Comparison of ENCODE assay signal across 1 cellular context in the genomic region with DNA sequence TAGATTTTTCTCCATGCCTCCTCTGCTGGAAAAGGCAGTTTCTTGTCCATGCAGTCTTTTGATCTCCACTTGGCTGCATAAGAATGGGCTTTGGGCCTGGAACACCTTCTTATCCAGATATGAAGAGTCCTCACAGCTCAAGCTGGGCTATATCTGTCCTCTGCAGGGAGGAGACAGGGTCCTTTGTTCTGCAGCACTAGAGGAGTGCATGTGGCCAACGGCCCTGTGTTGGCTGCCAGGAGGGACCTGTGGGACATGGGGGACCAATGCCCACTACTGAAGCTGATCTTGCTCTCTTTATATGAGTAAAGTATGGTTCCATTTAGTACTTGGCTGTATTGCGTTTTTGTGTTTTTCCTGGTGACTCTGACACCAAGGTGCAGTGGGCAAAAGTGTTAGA.
TF ChIP-seq lines count a peak whose summit lies in the region.

No MANE protein-coding gene starts in this region.

TF ChIP-seq in H1, 55 proteins besides CTCF, POLR2A, EP300 and RAD21 (continued from another document):
- no peak for TF ChIP-seq CHD1 (IDR thresholded peaks at IDR 0.05; ENCODE audit: low read depth, low read length)
- TF ChIP-seq RBBP5 (IDR thresholded peaks at IDR 0.05; ENCODE audit: borderline replicate concordance, low read depth, low read length) = no peak
- no peak for TF ChIP-seq GTF2F1 (IDR thresholded peaks at IDR 0.05; ENCODE audit: borderline replicate concordance, low read depth, low read length)
- TF ChIP-seq RFX5 (IDR thresholded peaks at IDR 0.05; ENCODE audit: borderline replicate concordance, low read depth, low read length) = no peak
- TF ChIP-seq CBX8 (IDR thresholded peaks at IDR 0.05; ENCODE audit: borderline replicate concordance, low read depth, low read length) = no peak
- no peak for TF ChIP-seq SAP30 (IDR thresholded peaks at IDR 0.05; ENCODE audit: insufficient read depth, insufficient replicate concordance, low read length)
- no peak for TF ChIP-seq ZNF274 (IDR thresholded peaks at IDR 0.05; ENCODE audit: borderline replicate concordance, extremely low read depth, low read length)
- TF ChIP-seq CHD7 (IDR thresholded peaks at IDR 0.05; ENCODE audit: insufficient replicate concordance, low read length) = no peak
- TF ChIP-seq SUZ12 (IDR thresholded peaks at IDR 0.05; ENCODE audit: low read length) = no peak
- TF ChIP-seq FOSL1 (IDR thresholded peaks at IDR 0.05; ENCODE audit: insufficient read depth, low read depth, low read length) = no peak
- no peak for TF ChIP-seq CEBPB (IDR thresholded peaks at IDR 0.05; ENCODE audit: low read depth, low read length)
- TF ChIP-seq NRF1 (IDR thresholded peaks at IDR 0.05; ENCODE audit: low read depth, low read length) = no peak
- no peak for TF ChIP-seq TAF7 (optimal IDR thresholded peaks at IDR 0.05; ENCODE audit: borderline replicate concordance, low read depth, low read length)
- no peak for TF ChIP-seq MAX (IDR thresholded peaks at IDR 0.05)
- TF ChIP-seq TBP (IDR thresholded peaks at IDR 0.05; ENCODE audit: low read depth, low read length) = no peak
- no peak for TF ChIP-seq HDAC2 (IDR thresholded peaks at IDR 0.05; ENCODE audit: borderline replicate concordance in 1 of 2, low read depth in 2 of 2, low read length in 2 of 2)
- TF ChIP-seq NANOG (IDR thresholded peaks at IDR 0.05; ENCODE audit: insufficient read depth, low read depth, low read length, poor library complexity, severe bottlenecking) = no peak
- TF ChIP-seq RXRA (IDR thresholded peaks at IDR 0.05; ENCODE audit: insufficient read depth, low read depth, low read length) = no peak
